11 cellular contexts compared by ENCODE assay signal in genomic region chr12:107645630-107646333, GRCh38.
DNase-seq lines count a peak whose midpoint lies in the region; ATAC-seq lines count a peak whose summit lies in the region.
"Had no signal": no experiment of that assay in that cellular context is flagged by ENCODE, and none has a peak within 500 bp of the region (broad histone marks: within the 10 kb centered on the region; RNA-seq: fewer than 3 reads in every experiment).

No MANE protein-coding gene starts in this region.

- DNase-seq in DMS 273 (lab: John Stamatoyannopoulos, UW; ENCODE audit: unreplicated experiment) (peak; percentile 45), DMS 273 treated with DMSO at 0.1 percent for 48 hours (lab: John Stamatoyannopoulos, UW) (no peak), amniotic epithelial cell (ENCODE audit: low read depth) (peak; percentile 13), iPS-NIHi11 (ENCODE audit: low spot score) (peak; percentile 70), superior temporal gyrus (ENCODE audit: extremely low spot score) (peak; percentile 17), GF-D8 (lab: John Stamatoyannopoulos, UW) (no peak), CD1c-positive myeloid dendritic cell (ENCODE audit: extremely low spot score) (no peak)
- DNase-seq: activated naive CD8-positive, alpha-beta T cell treated with anti-CD3 and anti-CD28 coated beads, Interleukin-2, amount 10 ng/mL, durations not matched to agents 7 days and 5 days; naive thymus-derived CD4-positive, alpha-beta T cell; OCI-M1 had no signal

- no peak for ATAC-seq in HG02852 (IDR thresholded peaks at IDR 0.05; ENCODE audit: unreplicated experiment)
- ATAC-seq: naive thymus-derived CD4-positive, alpha-beta T cell had no signal

Comparison
In these comparisons a context has a peak if more than half of its experiments do, and no peak if none do; other contexts are left out.
1. DNase-seq: peak in DMS 273 (single experiment), amniotic epithelial cell (single experiment), iPS-NIHi11 (single experiment) and superior temporal gyrus (single experiment); none in DMS 273 treated with DMSO at 0.1 percent for 48 hours (single experiment), GF-D8 (single experiment) and CD1c-positive myeloid dendritic cell (single experiment).